Comparison of ENCODE assay signal across 28 cellular contexts in genomic region chr1:58799650-58800049, GRCh38.
"Had no signal": no experiment of that assay in that cellular context is flagged by ENCODE, and none has a peak within 500 bp of the region (broad histone marks: within the 10 kb centered on the region; RNA-seq: fewer than 3 reads in every experiment).

No MANE protein-coding gene starts in this region.

- DNase-seq: activated B cell treated with CpG ODN at 0.5 μM for 24 hours; activated CD4-positive, alpha-beta memory T cell treated with anti-CD3 and anti-CD28 coated beads for 36 hours; activated CD4-positive, alpha-beta T cell treated with anti-CD3 and anti-CD28 coated beads, Interleukin-2, amount 10 ng/mL, durations not matched to agents 7 days and 5 days; activated CD8-positive, alpha-beta memory T cell treated with anti-CD3 and anti-CD28 coated beads for 24 hours; activated gamma-delta T cell; activated naive CD4-positive, alpha-beta T cell treated with anti-CD3 and anti-CD28 coated beads for 36 hours; activated naive CD8-positive, alpha-beta T cell treated with anti-CD3 and anti-CD28 coated beads for 36 hours; activated T-cell treated with anti-CD3 and anti-CD28 coated beads, Interleukin-2, amount 50 U/mL, for 4 hours; aorta; caudate nucleus; Karpas-422; MM.1S; NCI-H1105; NCI-H1436; NCI-H1694 treated with DMSO at 0.1 percent for 48 hours; NCI-H2029 treated with DMSO at 0.1 percent for 48 hours; NCI-H345; NCI-H510A treated with DMSO at 0.1 percent for 48 hours; NCI-H69; NK-92 treated with Interleukin-12 subunit alpha and Interleukin-12 subunit beta, amount 100 ng/mL, for 24 hours; OCI-M1; Right ventricle myocardium superior; SJCRH30; SK-N-SH; T-helper 1 cell; T-helper 9 cell had no signal

- ATAC-seq: activated T-cell treated with anti-CD3 and anti-CD28 coated beads, Interleukin-2, amount 50 U/mL, for 4 hours; Panc1 had no signal

- H3K27me3 Mint-ChIP-seq: activated B cell treated with CpG ODN at 0.5 μM for 24 hours; activated CD4-positive, alpha-beta memory T cell treated with anti-CD3 and anti-CD28 coated beads for 36 hours; activated naive CD8-positive, alpha-beta T cell treated with anti-CD3 and anti-CD28 coated beads for 36 hours had no signal

- H3K27ac Mint-ChIP-seq: activated B cell treated with CpG ODN at 0.5 μM for 24 hours; activated CD4-positive, alpha-beta memory T cell treated with anti-CD3 and anti-CD28 coated beads for 36 hours; activated CD4-positive, alpha-beta T cell treated with anti-CD3 and anti-CD28 coated beads, Interleukin-2, amount 10 ng/mL, durations not matched to agents 7 days and 5 days; activated naive CD4-positive, alpha-beta T cell treated with anti-CD3 and anti-CD28 coated beads for 36 hours; activated naive CD8-positive, alpha-beta T cell treated with anti-CD3 and anti-CD28 coated beads for 36 hours had no signal

- H3K4me3 Mint-ChIP-seq: activated B cell treated with CpG ODN at 0.5 μM for 24 hours; activated CD4-positive, alpha-beta memory T cell treated with anti-CD3 and anti-CD28 coated beads for 36 hours; activated CD4-positive, alpha-beta T cell treated with anti-CD3 and anti-CD28 coated beads, Interleukin-2, amount 10 ng/mL, durations not matched to agents 7 days and 5 days; activated naive CD4-positive, alpha-beta T cell treated with anti-CD3 and anti-CD28 coated beads for 36 hours; activated naive CD8-positive, alpha-beta T cell treated with anti-CD3 and anti-CD28 coated beads for 36 hours; activated T-cell treated with anti-CD3 and anti-CD28 coated beads, Interleukin-2, amount 50 U/mL, for 4 hours had no signal

- H3K9me3 ChIP-seq: breast epithelium, SJCRH30, SK-N-SH had no signal

- H3K36me3 Mint-ChIP-seq: activated CD4-positive, alpha-beta memory T cell treated with anti-CD3 and anti-CD28 coated beads for 36 hours had no signal

- H3K9me3 Mint-ChIP-seq: activated B cell treated with CpG ODN at 0.5 μM for 24 hours; activated CD4-positive, alpha-beta memory T cell treated with anti-CD3 and anti-CD28 coated beads for 36 hours; activated CD4-positive, alpha-beta T cell treated with anti-CD3 and anti-CD28 coated beads, Interleukin-2, amount 10 ng/mL, durations not matched to agents 7 days and 5 days; activated naive CD4-positive, alpha-beta T cell treated with anti-CD3 and anti-CD28 coated beads for 36 hours; activated naive CD8-positive, alpha-beta T cell treated with anti-CD3 and anti-CD28 coated beads for 36 hours; activated T-cell treated with anti-CD3 and anti-CD28 coated beads, Interleukin-2, amount 50 U/mL, for 4 hours had no signal
